8 cellular contexts compared by ENCODE assay signal in genomic region chr7:32204361-32205018, GRCh38.
A peak's percentile ranks its signal among the peaks of the same experiment; 100 is the strongest.
DNase-seq lines count a peak whose midpoint lies in the region; ATAC-seq and TF ChIP-seq lines count a peak whose summit lies in the region.

No MANE protein-coding gene starts in this region.

- ATAC-seq in GM21737 (IDR thresholded peaks at IDR 0.05; ENCODE audit: unreplicated experiment) (peak; percentile 67), HG02623 (IDR thresholded peaks at IDR 0.05; ENCODE audit: unreplicated experiment) (no peak)

- H3K4me3 Mint-ChIP-seq in neural crest cell: no peak overlapping the region

- H3K27me3 Mint-ChIP-seq in neural crest cell (ENCODE audit: low read depth): peaks cover 40% of the 10 kb centered on the region

- peaks cover 15% of the 10 kb centered on the region for H3K4me1 Mint-ChIP-seq in neural crest cell

- no peaks in the 10 kb centered on the region for H3K36me3 Mint-ChIP-seq in neural crest cell (ENCODE audit: low read depth)

- in situ Hi-C loops in SK-MEL-5 (cut with HindIII; ENCODE audit: low pct_unique_long_range_greater_than_20kb, low sequenced_read_pairs): no loop called here

- H3K27ac Mint-ChIP-seq in neural crest cell (ENCODE audit: unreplicated experiment): no peak overlapping the region

- DNase-seq in GM03348 (ENCODE audit: low spot score) (peak; percentile 82), NAMALWA (ENCODE audit: low spot score) (peak; percentile 56), SK-MEL-5 (ENCODE audit: low read depth, low spot score) (peak; percentile 93), fibroblast of gingiva (ENCODE audit: low read depth) (peak; percentile 63), neural crest cell (ENCODE audit: low read depth, low spot score) (peak; percentile 60)
- no peak for DNase-seq in activated CD4-positive, CD25-positive, alpha-beta regulatory T cell (lab: John Stamatoyannopoulos, UW)

- TF ChIP-seq CTCF in neural crest cell (conservative IDR thresholded peaks at IDR 0.05): peak; percentile 87

- H3K9me3 Mint-ChIP-seq in neural crest cell: peaks cover 4% of the 10 kb centered on the region

Comparison
In these comparisons a context has a peak if more than half of its experiments do, and no peak if none do; other contexts are left out.
1. DNase-seq: peak in GM03348 (single experiment), NAMALWA (single experiment), SK-MEL-5 (single experiment), fibroblast of gingiva (single experiment) and neural crest cell (single experiment); none in activated CD4-positive, CD25-positive, alpha-beta regulatory T cell (0 of 4).